ENCODE assay signal across 15 cellular contexts in the genomic region with DNA sequence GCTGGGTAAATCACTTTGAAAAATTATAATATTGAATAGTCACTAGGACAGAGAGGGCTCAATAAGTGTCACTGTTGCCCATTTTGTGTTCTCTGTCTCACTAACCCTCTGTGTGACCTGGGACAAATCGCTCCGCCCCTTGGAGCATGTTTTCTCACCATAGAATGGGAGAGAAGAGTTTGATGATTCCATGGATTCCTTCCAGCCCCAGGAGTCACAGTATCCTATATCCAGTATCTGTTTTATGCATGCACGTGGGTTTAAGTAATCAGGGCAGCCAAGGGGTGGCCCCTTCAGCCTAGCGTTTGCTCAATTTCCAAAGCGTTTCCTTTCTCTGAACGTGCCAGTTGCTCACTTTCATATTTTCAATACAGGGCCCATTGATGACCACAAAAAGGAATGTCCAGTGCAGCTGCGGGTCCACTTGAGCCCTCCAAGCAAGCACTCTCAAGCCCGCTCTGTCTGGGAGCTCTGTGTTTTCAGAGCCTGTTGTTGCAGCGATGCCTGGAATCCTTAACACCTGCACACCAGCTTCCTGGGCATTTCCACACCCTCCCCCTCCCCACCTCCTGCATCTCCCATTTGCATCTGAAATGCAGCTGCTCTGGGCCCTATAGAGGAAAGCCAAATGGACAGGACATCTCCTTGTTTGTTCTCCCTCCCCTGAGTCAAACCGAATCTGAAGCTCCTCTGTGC.
DNase-seq lines count a peak whose midpoint lies in the region; ATAC-seq, FAIRE-seq and TF ChIP-seq lines count a peak whose summit lies in the region.
"Had no signal": no experiment of that assay in that cellular context is flagged by ENCODE, and none has a peak within 500 bp of the region (broad histone marks: within the 10 kb centered on the region; RNA-seq: fewer than 3 reads in every experiment).

No MANE protein-coding gene starts in this region.

- H3K36me3 Mint-ChIP-seq in activated T-helper 1 cell treated with anti-CD3 and anti-CD28 coated beads, Interleukin-12 subunit alpha, Interleukin-12 subunit beta, Interleukin-2, Interleukin-4 antibody, amounts not matched to agents 30 ng/mL and 10 ng/mL and 1 ng/mL, durations not matched to agents 14 hours and 24 hours and 36 hours (ENCODE audit: low read depth), result peaks cover 14% of the 10 kb centered on the region
- H3K36me3 Mint-ChIP-seq: activated naive CD4-positive, alpha-beta T cell treated with anti-CD3 and anti-CD28 coated beads, Interleukin-2, amount 50 U/mL, for 24 hours; CD8-positive, alpha-beta T cell had no signal

- H3K9ac ChIP-seq in HUES64 (ENCODE audit: low read depth, low read length) (peak overlapping the region; percentile 46), endothelial cell of umbilical vein (replicated peaks; ENCODE audit: extremely low read depth, insufficient read depth, low read length) (no peak overlapping the region), trophoblast cell (ENCODE audit: low read length) (no peak overlapping the region)

- no peaks in the 10 kb centered on the region for H3K79me2 ChIP-seq in endothelial cell of umbilical vein (ENCODE audit: control insufficient read depth, insufficient read depth, low read length)
- H3K79me2 ChIP-seq in trophoblast cell (ENCODE audit: control insufficient read depth, insufficient read depth, low read length, poor library complexity), result no peaks in the 10 kb centered on the region

- in situ Hi-C loops in GM13976 (cut with MboI; ENCODE audit: low sequenced_read_pairs, unreplicated experiment), result no loop called here

- DNase-seq in NCI-H2196 (lab: John Stamatoyannopoulos, UW; ENCODE audit: unreplicated experiment) (peak; percentile 96), endothelial cell of umbilical vein (ENCODE audit: low read depth, low spot score) (no peak), trophoblast cell (peak; percentile 84 to 87), GM13976 (ENCODE audit: low spot score) (no peak)
- no peak for DNase-seq in activated T-helper 1 cell treated with anti-CD3 and anti-CD28 coated beads, Interleukin-12 subunit alpha, Interleukin-12 subunit beta, Interleukin-2, Interleukin-4 antibody, amounts not matched to agents 30 ng/mL and 10 ng/mL and 1 ng/mL, durations not matched to agents 14 hours and 24 hours and 36 hours (ENCODE audit: low spot score)
- DNase-seq: activated CD4-positive, alpha-beta T cell treated with anti-CD3 and anti-CD28 coated beads, Interleukin-2, amount 50 U/mL, for 1 hour; CD8-positive, alpha-beta T cell; NCI-H2171 treated with DMSO at 0.1 percent for 48 hours; right lobe of liver; SW 1271 had no signal

- BruUV-seq in endothelial cell of umbilical vein (replicated peaks; lab: Mats Ljungman, UMichigan), result no TSS peak

- no peaks in the 10 kb centered on the region for H3K9me3 ChIP-seq in HUES64 (ENCODE audit: insufficient read depth, low read depth, low read length)
- no peaks in the 10 kb centered on the region for H3K9me3 ChIP-seq in endothelial cell of umbilical vein (replicated peaks; ENCODE audit: control insufficient read depth, insufficient read depth, low read length)
- H3K9me3 ChIP-seq in trophoblast cell (ENCODE audit: insufficient read depth, low read depth, low read length), result no peaks in the 10 kb centered on the region
- H3K9me3 ChIP-seq: right lobe of liver had no signal

- H3K18ac ChIP-seq in trophoblast cell (ENCODE audit: low read length), result no peak overlapping the region

- POLR2A ChIA-PET in endothelial cell of umbilical vein (lab: Charles Lee), result no interaction called here

- no peaks in the 10 kb centered on the region for H3K79me1 ChIP-seq in trophoblast cell (ENCODE audit: low read length)

- H3K14ac ChIP-seq in trophoblast cell (ENCODE audit: low read length), result no peak overlapping the region

- no peak overlapping the region for H3K27ac Mint-ChIP-seq in activated T-helper 1 cell treated with anti-CD3 and anti-CD28 coated beads, Interleukin-12 subunit alpha, Interleukin-12 subunit beta, Interleukin-2, Interleukin-4 antibody, amounts not matched to agents 30 ng/mL and 10 ng/mL and 1 ng/mL, durations not matched to agents 14 hours and 24 hours and 36 hours
- H3K27ac Mint-ChIP-seq: activated naive CD4-positive, alpha-beta T cell treated with anti-CD3 and anti-CD28 coated beads, Interleukin-2, amount 50 U/mL, for 24 hours; CD8-positive, alpha-beta T cell; memory B cell had no signal

- H3K4me1 Mint-ChIP-seq in activated T-helper 1 cell treated with anti-CD3 and anti-CD28 coated beads, Interleukin-12 subunit alpha, Interleukin-12 subunit beta, Interleukin-2, Interleukin-4 antibody, amounts not matched to agents 30 ng/mL and 10 ng/mL and 1 ng/mL, durations not matched to agents 14 hours and 24 hours and 36 hours (ENCODE audit: low read depth), result peaks cover 72% of the 10 kb centered on the region

- peaks cover 20% of the 10 kb centered on the region for H3K9me3 Mint-ChIP-seq in activated T-helper 1 cell treated with anti-CD3 and anti-CD28 coated beads, Interleukin-12 subunit alpha, Interleukin-12 subunit beta, Interleukin-2, Interleukin-4 antibody, amounts not matched to agents 30 ng/mL and 10 ng/mL and 1 ng/mL, durations not matched to agents 14 hours and 24 hours and 36 hours
- H3K9me3 Mint-ChIP-seq: activated naive CD4-positive, alpha-beta T cell treated with anti-CD3 and anti-CD28 coated beads, Interleukin-2, amount 50 U/mL, for 24 hours had no signal

- ATAC-seq in HG02870 (IDR thresholded peaks at IDR 0.05; ENCODE audit: unreplicated experiment), result no peak
- no peak for ATAC-seq in GM21723 (IDR thresholded peaks at IDR 0.05; ENCODE audit: unreplicated experiment)
- ATAC-seq: CD8-positive, alpha-beta T cell had no signal

- H3K27me3 Mint-ChIP-seq in activated T-helper 1 cell treated with anti-CD3 and anti-CD28 coated beads, Interleukin-12 subunit alpha, Interleukin-12 subunit beta, Interleukin-2, Interleukin-4 antibody, amounts not matched to agents 30 ng/mL and 10 ng/mL and 1 ng/mL, durations not matched to agents 14 hours and 24 hours and 36 hours (ENCODE audit: insufficient read depth), result no peaks in the 10 kb centered on the region
- H3K27me3 Mint-ChIP-seq: activated naive CD4-positive, alpha-beta T cell treated with anti-CD3 and anti-CD28 coated beads, Interleukin-2, amount 50 U/mL, for 24 hours had no signal

- H3K4ac ChIP-seq in trophoblast cell (ENCODE audit: low read depth, low read length), result no peak overlapping the region

- H2BK5ac ChIP-seq in trophoblast cell (ENCODE audit: low read depth, low read length, poor library complexity), result no peak overlapping the region

- no peak for TF ChIP-seq POLR2A in endothelial cell of umbilical vein (IDR thresholded peaks at IDR 0.05; ENCODE audit: low read depth, low read length)

- H2BK12ac ChIP-seq in trophoblast cell (ENCODE audit: low read length), result no peak overlapping the region

- H3K27me3 ChIP-seq in HUES64 (ENCODE audit: insufficient read depth, low read length), result no peaks in the 10 kb centered on the region
- H3K27me3 ChIP-seq in endothelial cell of umbilical vein (ENCODE audit: control insufficient read depth in 2 of 2, insufficient read depth in 2 of 2, low read length in 2 of 2), result no peaks in the 10 kb centered on the region
- H3K27me3 ChIP-seq in trophoblast cell (ENCODE audit: insufficient read depth, low read length), result no peaks in the 10 kb centered on the region
- H3K27me3 ChIP-seq: right lobe of liver had no signal

- dilution Hi-C loops in endothelial cell of umbilical vein (cut with MboI; ENCODE audit: extremely low pct_ligation_motif_present, low sequenced_read_pairs), result no loop called here

- CTCF ChIA-PET in endothelial cell of umbilical vein (lab: Charles Lee), result interaction anchor here (1.4 kb wide), 2 partner anchors 10 to 23 kb away, joined by 3 read pairs; no protein-coding TSS in a partner anchor

- no peaks in the 10 kb centered on the region for H4K20me1 ChIP-seq in endothelial cell of umbilical vein (replicated peaks; ENCODE audit: control insufficient read depth, extremely low read depth, insufficient read depth, low read length)

- H3K36me3 ChIP-seq in HUES64 (ENCODE audit: insufficient read depth, low read length) (no peaks in the 10 kb centered on the region), endothelial cell of umbilical vein (ENCODE audit: control insufficient read depth in 2 of 2, extremely low read depth in 1 of 2, insufficient read depth in 2 of 2, low read length in 2 of 2) (no peaks in the 10 kb centered on the region), trophoblast cell (ENCODE audit: control insufficient read depth in 1 of 2, insufficient read depth in 2 of 2, low read length in 2 of 2) (no peaks in the 10 kb centered on the region)
- H3K36me3 ChIP-seq: right lobe of liver had no signal

- H2BK120ac ChIP-seq in trophoblast cell (ENCODE audit: insufficient read depth, low read length, poor library complexity), result no peak overlapping the region

- WGBS in HUES64, result 9% methylated on average over 10 of the region's 10 CpGs
- WGBS in trophoblast cell (ENCODE audit: extremely low coverage, insufficient coverage, insufficient read length), result no CpG with 5 or more reads among the region's 10 CpGs

- no peak for TF ChIP-seq CTCF in endothelial cell of umbilical vein (IDR thresholded peaks at IDR 0.05; ENCODE audit: extremely low read depth in 1 of 2, insufficient read depth in 1 of 2, low read depth in 1 of 2, low read length in 2 of 2)
- TF ChIP-seq CTCF in GM13976 (IDR thresholded peaks at IDR 0.05; ENCODE audit: borderline replicate concordance, control extremely low read depth, extremely low read depth, insufficient read depth, missing control alignments), result no peak

- H4K12ac ChIP-seq in trophoblast cell (ENCODE audit: low read depth, low read length), result no peak overlapping the region

- FAIRE-seq in endothelial cell of umbilical vein (lab: Jason Lieb, UNC), result no peak

- intact Hi-C loops in endothelial cell of umbilical vein (cut with micrococcal nuclease), result loop anchor here (5.0 kb wide), 2 partner anchors 247 to 968 kb away; no protein-coding TSS in a partner anchor
- intact Hi-C loops in activated T-helper 1 cell treated with anti-CD3 and anti-CD28 coated beads, Interleukin-12 subunit alpha, Interleukin-12 subunit beta, Interleukin-2, Interleukin-4 antibody, amounts not matched to agents 30 ng/mL and 10 ng/mL and 1 ng/mL, durations not matched to agents 14 hours and 24 hours and 36 hours (cut with micrococcal nuclease), result loop anchor here (5.0 kb wide), 4 partner anchors 333 to 963 kb away; no protein-coding TSS in a partner anchor

- no peak overlapping the region for H4K8ac ChIP-seq in trophoblast cell (ENCODE audit: low read depth, low read length)

- no peak overlapping the region for H4K91ac ChIP-seq in trophoblast cell (ENCODE audit: low read depth, low read length)

- H3K27ac ChIP-seq in HUES64 (ENCODE audit: low read depth, low read length), result peak overlapping the region; percentile 85
- no peak overlapping the region for H3K27ac ChIP-seq in endothelial cell of umbilical vein (ENCODE audit: insufficient read depth, low read depth, low read length)
- H3K27ac ChIP-seq in trophoblast cell (ENCODE audit: low read depth, low read length), result no peak overlapping the region
- H3K27ac ChIP-seq: right lobe of liver had no signal

- H2AK5ac ChIP-seq in trophoblast cell (ENCODE audit: low read length), result no peak overlapping the region

- H3K4me3 ChIP-seq in HUES64 (ENCODE audit: low read length), result peak overlapping the region; percentile 50
- no peak overlapping the region for H3K4me3 ChIP-seq in endothelial cell of umbilical vein (replicated peaks in 1 of 3; ENCODE audit: insufficient read depth in 1 of 3, low read depth in 1 of 3, low read length in 3 of 3)
- no peak overlapping the region for H3K4me3 ChIP-seq in trophoblast cell (ENCODE audit: low read depth, low read length)
- H3K4me3 ChIP-seq: right lobe of liver had no signal

- H3K4me2 ChIP-seq in endothelial cell of umbilical vein (ENCODE audit: insufficient read depth, low read length), result no peak overlapping the region
- H3K4me2 ChIP-seq in trophoblast cell (ENCODE audit: low read length), result no peak overlapping the region

- H2AFZ ChIP-seq in endothelial cell of umbilical vein (ENCODE audit: low read depth, low read length), result peak overlapping the region; percentile 28
- H2AFZ ChIP-seq in trophoblast cell (ENCODE audit: insufficient read depth, low read length, poor library complexity), result no peak overlapping the region

- no peak overlapping the region for H3K23ac ChIP-seq in trophoblast cell (ENCODE audit: low read length)

- peaks cover 21% of the 10 kb centered on the region for H3K4me1 ChIP-seq in HUES64 (ENCODE audit: insufficient read depth, low read length)
- peaks cover 15% of the 10 kb centered on the region for H3K4me1 ChIP-seq in endothelial cell of umbilical vein (ENCODE audit: control insufficient read depth, extremely low read depth, insufficient read depth, low read length)
- H3K4me1 ChIP-seq in trophoblast cell (ENCODE audit: control insufficient read depth in 1 of 2, insufficient read depth in 2 of 2, low read length in 2 of 2), result peaks cover 0 to 6% of the 10 kb centered on the region in 2 experiments
- H3K4me1 ChIP-seq: right lobe of liver had no signal

- H3K4me3 Mint-ChIP-seq in activated T-helper 1 cell treated with anti-CD3 and anti-CD28 coated beads, Interleukin-12 subunit alpha, Interleukin-12 subunit beta, Interleukin-2, Interleukin-4 antibody, amounts not matched to agents 30 ng/mL and 10 ng/mL and 1 ng/mL, durations not matched to agents 14 hours and 24 hours and 36 hours, result no peak overlapping the region
- H3K4me3 Mint-ChIP-seq: activated naive CD4-positive, alpha-beta T cell treated with anti-CD3 and anti-CD28 coated beads, Interleukin-2, amount 50 U/mL, for 24 hours; CD8-positive, alpha-beta T cell; memory B cell had no signal

- no peaks in the 10 kb centered on the region for H3K9me1 ChIP-seq in endothelial cell of umbilical vein (replicated peaks; ENCODE audit: control insufficient read depth, extremely low read depth, insufficient read depth, low read length)

Comparison
In these comparisons a context has a peak if more than half of its experiments do, and no peak if none do; other contexts are left out.
1. DNase-seq: peak in NCI-H2196 (single experiment) and trophoblast cell (2 of 2); none in endothelial cell of umbilical vein (single experiment), activated T-helper 1 cell treated with anti-CD3 and anti-CD28 coated beads, Interleukin-12 subunit alpha, Interleukin-12 subunit beta, Interleukin-2, Interleukin-4 antibody, amounts not matched to agents 30 ng/mL and 10 ng/mL and 1 ng/mL, durations not matched to agents 14 hours and 24 hours and 36 hours (single experiment) and GM13976 (single experiment).